27 cellular contexts compared by ENCODE assay signal in the genomic region with DNA sequence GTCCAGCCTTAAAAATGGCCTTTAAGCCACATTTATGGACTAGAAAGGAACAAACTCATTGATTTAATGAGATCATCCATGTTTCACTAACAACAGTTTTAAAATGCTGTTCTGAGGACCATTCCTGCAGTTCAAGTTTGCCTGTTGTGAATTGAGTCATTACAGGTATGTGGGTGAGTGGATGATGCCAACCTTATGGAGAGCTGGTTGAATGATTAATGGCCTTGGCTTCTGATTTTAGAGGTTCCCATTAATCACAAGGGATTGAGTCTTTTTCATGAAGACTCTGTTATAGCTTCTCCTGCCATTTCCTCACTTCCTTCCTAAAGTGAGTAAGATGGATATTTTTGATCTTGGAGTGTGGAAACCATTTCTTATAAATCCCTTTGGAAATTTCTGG.
DNase-seq lines count a peak whose midpoint lies in the region; FAIRE-seq and TF ChIP-seq lines count a peak whose summit lies in the region.
"Had no signal": no experiment of that assay in that cellular context is flagged by ENCODE, and none has a peak within 500 bp of the region (broad histone marks: within the 10 kb centered on the region; RNA-seq: fewer than 3 reads in every experiment).

No MANE protein-coding gene starts in this region.

- no TSS peak for BruUV-seq in MCF 10A (replicated peaks; lab: Mats Ljungman, UMichigan)

- peaks cover 5% of the 10 kb centered on the region for H3K4me1 Mint-ChIP-seq in MCF 10A (ENCODE audit: insufficient read depth, unreplicated experiment)

- H3K36me3 Mint-ChIP-seq in MCF 10A (ENCODE audit: insufficient read depth, unreplicated experiment) = peaks cover 6% of the 10 kb centered on the region

- no peak overlapping the region for H3K27ac ChIP-seq in breast epithelium
- H3K27ac ChIP-seq: PC-9 had no signal

- H3K4me3 Mint-ChIP-seq in MCF 10A (ENCODE audit: unreplicated experiment) = no peak overlapping the region

- no peaks in the 10 kb centered on the region for H3K36me3 ChIP-seq in breast epithelium
- H3K36me3 ChIP-seq: BE2C had no signal

- H3K27ac Mint-ChIP-seq in MCF 10A (ENCODE audit: low read depth, unreplicated experiment) = no peak overlapping the region

- POLR2A ChIA-PET in MCF 10A (lab: Yijun Ruan, JAX) = interaction anchor here (1.2 kb wide), 1 partner anchor 11 kb away, joined by 7 read pairs; no protein-coding TSS in a partner anchor

- H3K9me3 ChIP-seq in breast epithelium = no peaks in the 10 kb centered on the region
- H3K9me3 ChIP-seq: BE2C had no signal

- no peaks in the 10 kb centered on the region for H3K9me3 Mint-ChIP-seq in MCF 10A (ENCODE audit: unreplicated experiment)

- H3K4me3 ChIP-seq in breast epithelium (no peak overlapping the region), epithelial cell of esophagus (ENCODE audit: low read length) (no peak overlapping the region)
- H3K4me3 ChIP-seq: PC-9 had no signal

- H3K4me1 ChIP-seq in breast epithelium = no peaks in the 10 kb centered on the region
- H3K4me1 ChIP-seq: BE2C had no signal

- H3K27me3 ChIP-seq in breast epithelium = no peaks in the 10 kb centered on the region
- H3K27me3 ChIP-seq: BE2C had no signal

- TF ChIP-seq POLR2A in breast epithelium (IDR thresholded peaks at IDR 0.05) (no peak), H54 (IDR thresholded peaks at IDR 0.05; ENCODE audit: low read depth, low read length) (no peak)

- DNase-seq in MCF 10A (ENCODE audit: unreplicated experiment) = peak; percentile 31
- DNase-seq in breast epithelium (ENCODE audit: low spot score in 2 of 2) = no peak
- DNase-seq in epithelial cell of esophagus (ENCODE audit: low read depth) = peak; percentile 91
- peak; percentile 50 for DNase-seq in kidney glomerular epithelial cell (lab: John Stamatoyannopoulos, UW)
- no peak for DNase-seq in islet precursor cell
- no peak for DNase-seq in T-helper 1 cell
- DNase-seq in H54 (ENCODE audit: insufficient read length, low spot score) = no peak
- DNase-seq: 8988T, ACHN, BE2C, Calu3, DMS79 treated with DMSO at 0.1 percent for 48 hours, GF-D8, GOT3, HCEC 1CT, KBM-7, MM.1S, NCI-H1694, NCI-H2081, NCI-H2171, NCI-H446, NCI-H524 treated with DMSO at 0.1 percent for 48 hours, NCI-H774, PC-9, RPMI8226, SHP77 treated with DMSO at 0.1 percent for 48 hours had no signal

- intact Hi-C loops in MCF 10A (cut with micrococcal nuclease) = no loop called here
- intact Hi-C loops in breast epithelium (cut with DNase I; ENCODE audit: low total_unique reads) = no loop called here

- no peak for TF ChIP-seq CTCF in MCF 10A (IDR thresholded peaks at IDR 0.05; ENCODE audit: unreplicated experiment)
- no peak for TF ChIP-seq CTCF in breast epithelium (IDR thresholded peaks at IDR 0.05)
- TF ChIP-seq CTCF in epithelial cell of esophagus (IDR thresholded peaks at IDR 0.05; ENCODE audit: insufficient read depth, low read depth, low read length, missing control alignments) = no peak

- FAIRE-seq in H54 (lab: Jason Lieb, UNC) = no peak
- FAIRE-seq: GM12892 had no signal

- H3K27me3 Mint-ChIP-seq in MCF 10A (ENCODE audit: insufficient read depth, unreplicated experiment) = no peaks in the 10 kb centered on the region

- CTCF ChIA-PET in MCF 10A (lab: Yijun Ruan, JAX) = interaction anchor here (0.6 to 0.9 kb wide), 2 partner anchors 33 to 57 kb away, joined by 3 to 4 read pairs; no protein-coding TSS in a partner anchor

Comparison
In these comparisons a context has a peak if more than half of its experiments do, and no peak if none do; other contexts are left out.
1. DNase-seq: peak in MCF 10A (single experiment), epithelial cell of esophagus (single experiment) and kidney glomerular epithelial cell (single experiment); none in breast epithelium (0 of 2), islet precursor cell (single experiment), T-helper 1 cell (0 of 5) and H54 (single experiment).